In genomic region chr20:49360242-49360968, GRCh38 we compare ENCODE assay signal across 1 cellular context.
TF ChIP-seq lines count a peak whose summit lies in the region.

No MANE protein-coding gene starts in this region.

TF ChIP-seq in HepG2, 621 proteins besides CTCF, POLR2A, EP300 and RAD21 (continued from another document and continues in another):
- TF ChIP-seq ZNF646 (CRISPR knock-in tag; IDR thresholded peaks at IDR 0.05) = no peak
- TF ChIP-seq ASH2L (IDR thresholded peaks at IDR 0.05; ENCODE audit: insufficient read length, low read depth, low read length) = no peak
- TF ChIP-seq RFXANK (CRISPR knock-in tag; IDR thresholded peaks at IDR 0.05) = no peak
- TF ChIP-seq HES4 (CRISPR knock-in tag; IDR thresholded peaks at IDR 0.05; ENCODE audit: borderline replicate concordance) = 0 out of 2 replicates have a peak, but pooled peaks have one; percentile 34
- TF ChIP-seq AHDC1 (CRISPR knock-in tag; IDR thresholded peaks at IDR 0.05; ENCODE audit: borderline replicate concordance) = peak; percentile 50; the same call in 1 of the 2 replicates
- TF ChIP-seq TOE1 (CRISPR knock-in tag; IDR thresholded peaks at IDR 0.05) = no peak
- no peak for TF ChIP-seq HMGXB4 (CRISPR knock-in tag; IDR thresholded peaks at IDR 0.05; ENCODE audit: borderline replicate concordance in 1 of 2, low read depth in 1 of 2)
- peak; percentile 35; the same call in 1 of the 2 replicates for TF ChIP-seq ARID4A (CRISPR knock-in tag; IDR thresholded peaks at IDR 0.05; ENCODE audit: borderline replicate concordance)
- 0 out of 2 replicates have a peak, but pooled peaks have one; percentile 31 for TF ChIP-seq MEF2D (CRISPR knock-in tag; IDR thresholded peaks at IDR 0.05)
- TF ChIP-seq PRPF4 (IDR thresholded peaks at IDR 0.05; ENCODE audit: low read depth, low read length, poor library complexity, severe bottlenecking) = no peak
- TF ChIP-seq IRF9 (CRISPR knock-in tag; IDR thresholded peaks at IDR 0.05; ENCODE audit: borderline replicate concordance) = 0 out of 2 replicates have a peak, but pooled peaks have one; percentile 21
- no peak for TF ChIP-seq ZNF570 (CRISPR knock-in tag; IDR thresholded peaks at IDR 0.05; ENCODE audit: borderline replicate concordance)
- peak; percentile 53; the same call in 1 of the 2 replicates for TF ChIP-seq TBX2 (CRISPR knock-in tag; IDR thresholded peaks at IDR 0.05; ENCODE audit: borderline replicate concordance)
- TF ChIP-seq ZNF790 (CRISPR knock-in tag; IDR thresholded peaks at IDR 0.05; ENCODE audit: borderline replicate concordance) = 0 out of 2 replicates have a peak, but pooled peaks have one; percentile 32
- peak; percentile 23 for TF ChIP-seq ZNF18 (CRISPR knock-in tag; IDR thresholded peaks at IDR 0.05; ENCODE audit: insufficient replicate concordance)
- TF ChIP-seq FOXA3 (CRISPR knock-in tag; IDR thresholded peaks at IDR 0.05) = 0 out of 2 replicates have a peak, but pooled peaks have one; percentile 26
- TF ChIP-seq NKX3-1 (CRISPR knock-in tag; IDR thresholded peaks at IDR 0.05) = no peak
- TF ChIP-seq SMAD1 (CRISPR knock-in tag; IDR thresholded peaks at IDR 0.05; ENCODE audit: borderline replicate concordance, low read depth) = no peak
- no peak for TF ChIP-seq ZNF713 (CRISPR knock-in tag; IDR thresholded peaks at IDR 0.05)
- no peak for TF ChIP-seq ATF6 (CRISPR knock-in tag; conservative IDR thresholded peaks at IDR 0.05)
- 0 out of 2 replicates have a peak, but pooled peaks have one; percentile 19 for TF ChIP-seq NCOR1 (IDR thresholded peaks at IDR 0.05; ENCODE audit: borderline replicate concordance, low read length)
- TF ChIP-seq WIZ (CRISPR knock-in tag; IDR thresholded peaks at IDR 0.05) = 0 out of 2 replicates have a peak, but pooled peaks have one; percentile 48
- TF ChIP-seq ZNF136 (CRISPR knock-in tag; IDR thresholded peaks at IDR 0.05; ENCODE audit: low read depth) = no peak
- peak; percentile 57 for TF ChIP-seq SAP130 (CRISPR knock-in tag; IDR thresholded peaks at IDR 0.05; ENCODE audit: low read depth)
- TF ChIP-seq PBX2 (CRISPR knock-in tag; IDR thresholded peaks at IDR 0.05) = peak; percentile 83
- no peak for TF ChIP-seq EZH2 (conservative IDR thresholded peaks at IDR 0.05; ENCODE audit: low read depth, low read length)
- no peak for TF ChIP-seq CENPBD1 (CRISPR knock-in tag; IDR thresholded peaks at IDR 0.05; ENCODE audit: borderline replicate concordance, low read depth)
